Comparison of ENCODE assay signal across 8 cellular contexts in genomic region chr16:29947897-29948296, GRCh38. TPM values are rescaled to one million over a fixed set of nuclear protein-coding genes. Genes with fewer than 3 reads are reported as not detected.
"Had no signal": no experiment of that assay in that cellular context is flagged by ENCODE, and none has a peak within 500 bp of the region (broad histone marks: within the 10 kb centered on the region; RNA-seq: fewer than 3 reads in every experiment).

No MANE protein-coding gene starts in this region.

- H3K27ac Mint-ChIP-seq: IgD-negative memory B cell had no signal

- H3K27me3 Mint-ChIP-seq: IgD-negative memory B cell had no signal

- ATAC-seq: HepG2 had no signal

- H3K4me1 Mint-ChIP-seq: IgD-negative memory B cell had no signal

- FAIRE-seq: HepG2, HTR-8/SVneo had no signal

- H3K9ac ChIP-seq: KMS-11 had no signal

- H3K4me3 Mint-ChIP-seq: IgD-negative memory B cell had no signal

- H3K27ac ChIP-seq: HL-60, KMS-11 had no signal

- DNase-seq: IMR-90, KBM-7, KG1 had no signal

- H3K4me2 ChIP-seq: KMS-11 had no signal

RNA-seq across cellular contexts. Expression of gene ASPHD1, which starts 47.6 kb away (rescaled TPM):
- polyA plus RNA-seq: IgD-negative memory B cell had no signal
